ENCODE assay signal across 40 cellular contexts in the genomic region with DNA sequence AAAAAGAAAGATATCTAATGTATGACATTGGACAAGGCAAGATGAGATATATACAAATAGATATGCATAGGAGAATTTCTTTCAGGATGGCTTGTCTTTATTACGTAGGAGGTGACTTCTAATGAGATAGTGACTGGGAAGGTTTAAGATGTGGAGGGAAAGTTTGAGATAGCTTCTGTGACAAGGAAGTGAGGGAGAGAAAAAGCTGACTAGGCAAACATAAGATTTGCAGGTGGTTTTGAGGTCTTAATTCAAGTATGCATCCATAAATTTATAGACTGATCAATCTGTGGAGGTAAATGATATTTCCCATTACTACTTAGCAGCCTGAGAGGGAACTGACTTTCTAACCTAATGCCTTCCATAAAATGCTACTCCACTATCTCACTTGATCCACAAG. TPM values are rescaled to one million over a fixed set of nuclear protein-coding genes. Genes with fewer than 3 reads are reported as not detected.
"Had no signal": no experiment of that assay in that cellular context is flagged by ENCODE, and none has a peak within 500 bp of the region (broad histone marks: within the 10 kb centered on the region; RNA-seq: fewer than 3 reads in every experiment).

No MANE protein-coding gene starts in this region.

- DNase-seq: Karpas-422, Kasumi-1, MG63, MM.1S, MV-4-11, NCI-H1048, NCI-H1092, NCI-H1092 treated with DMSO at 0.1 percent for 48 hours, NCI-H1105, NCI-H1105 treated with DMSO at 0.1 percent for 48 hours, NCI-H1417, NCI-H1417 treated with DMSO at 0.1 percent for 48 hours, NCI-H1436, NCI-H1436 treated with DMSO at 0.1 percent for 48 hours, NCI-H146, NCI-H1694, NCI-H1694 treated with DMSO at 0.1 percent for 48 hours, NCI-H187, NCI-H187 treated with DMSO at 0.1 percent for 48 hours, NCI-H1930, NCI-H2029, NCI-H2029 treated with DMSO at 0.1 percent for 48 hours, NCI-H2081, NCI-H2081 treated with DMSO at 0.1 percent for 48 hours, NCI-H2107, NCI-H2171, NCI-H2171 treated with DMSO at 0.1 percent for 48 hours, NCI-H2227 treated with DMSO at 0.1 percent for 48 hours, NCI-H226, NCI-H345, NCI-H446, NCI-H446 treated with DMSO at 0.1 percent for 48 hours, NCI-H510A, NCI-H510A treated with DMSO at 0.1 percent for 48 hours, NCI-H524, NCI-H524 treated with DMSO at 0.1 percent for 48 hours had no signal

- H3K4me3 ChIP-seq: MG63 had no signal

- H3K36me3 ChIP-seq: MG63 had no signal

- H3K9me3 ChIP-seq: MG63 had no signal

- H3K27me3 ChIP-seq: MG63 had no signal

RNA-seq across cellular contexts. Expression of a gene that starts 29.0 kb away (rescaled TPM):
- total RNA-seq: LHCN-M2, M059J, MCF 10A, NCI-H460 had no signal

RNA-seq across cellular contexts. Expression of a gene that starts 51.3 kb away (rescaled TPM):
- total RNA-seq: LHCN-M2, M059J, MCF 10A, NCI-H460 had no signal
